ENCODE assay signal across 1 cellular context in genomic region chr9:89869774-89870173, GRCh38.
TF ChIP-seq lines count a peak whose summit lies in the region.

No MANE protein-coding gene starts in this region.

TF ChIP-seq in HepG2, 621 proteins besides CTCF, POLR2A, EP300 and RAD21 (continued from another document):
- no peak for TF ChIP-seq NFKB2 (CRISPR knock-in tag; IDR thresholded peaks at IDR 0.05; ENCODE audit: borderline replicate concordance)
- no peak for TF ChIP-seq ZNF576 (CRISPR knock-in tag; IDR thresholded peaks at IDR 0.05)
- TF ChIP-seq ZNF430 (CRISPR knock-in tag; IDR thresholded peaks at IDR 0.05): no peak
- no peak for TF ChIP-seq MBD4 (IDR thresholded peaks at IDR 0.05; ENCODE audit: borderline replicate concordance, low read length)
- no peak for TF ChIP-seq U2AF1 (optimal IDR thresholded peaks at IDR 0.05; ENCODE audit: low read depth, low read length)
- no peak for TF ChIP-seq ZNF550 (CRISPR knock-in tag; IDR thresholded peaks at IDR 0.05; ENCODE audit: borderline replicate concordance)
- TF ChIP-seq ZNF18 (CRISPR knock-in tag; IDR thresholded peaks at IDR 0.05; ENCODE audit: insufficient replicate concordance): no peak
